ENCODE assay signal across 8 cellular contexts in genomic region chr5:61162010-61162831, GRCh38.
DNase-seq lines count a peak whose midpoint lies in the region; ATAC-seq lines count a peak whose summit lies in the region.

SMIM15 (minus strand) TSS chr5:61162468; CDS start chr5:61160171, 2,297 bp downstream.

- ATAC-seq in GM18868 (IDR thresholded peaks at IDR 0.05; ENCODE audit: unreplicated experiment) (peak; percentile 98), HG03108 (IDR thresholded peaks at IDR 0.05; ENCODE audit: unreplicated experiment) (peak; percentile 96)

- peak within 1 kb of the TSS; percentile 83 for H3K27ac ChIP-seq in ACC112 (ENCODE audit: low read depth, low read length)
- peak within 1 kb of the TSS; percentile 82 for H3K27ac ChIP-seq in caudate nucleus (ENCODE audit: low read depth, low read length)

- peak; percentile 78 for DNase-seq in NCI-H2227 treated with DMSO at 0.1 percent for 48 hours (lab: John Stamatoyannopoulos, UW)
- peak; percentile 61 to 69 (median 66) for DNase-seq in activated CD4-positive, CD25-positive, alpha-beta regulatory T cell (lab: John Stamatoyannopoulos, UW)
- DNase-seq in caudate nucleus (lab: John Stamatoyannopoulos, UW) = peak in 60 of 61 donors; percentile 25 to 86 (median 72)
- peak; percentile 89 for DNase-seq in inferior parietal cortex (ENCODE audit: extremely low spot score)
- peak; percentile 64 to 81 for DNase-seq in stimulated activated CD4-positive, alpha-beta T cell treated with anti-CD3 and anti-CD28 coated beads, Interleukin-12 subunit alpha, Interleukin-12 subunit beta, amount 100 ng/mL, for 24 hours (ENCODE audit: low read depth in 2 of 2)

- peaks cover 61% of the 10 kb centered on the region for H3K79me2 ChIP-seq in ACC112 (ENCODE audit: control insufficient read depth, insufficient read depth, low read length, unreplicated experiment)

- H3K4me3 ChIP-seq in ACC112 (ENCODE audit: low read depth, low read length) = peak within 1 kb of the TSS; percentile 89

- peak within 1 kb of the TSS; percentile 93 for H2AFZ ChIP-seq in ACC112 (ENCODE audit: low read length, unreplicated experiment)

- H3K4me1 ChIP-seq in ACC112 (ENCODE audit: control insufficient read depth, insufficient read depth, low read length, unreplicated experiment) = peaks cover 40% of the 10 kb centered on the region

- H3K36me3 ChIP-seq in ACC112 (ENCODE audit: insufficient read depth, low read length) = peaks cover 17% of the 10 kb centered on the region

- H3K27me3 ChIP-seq in ACC112 (ENCODE audit: insufficient read depth, low read length) = no peaks in the 10 kb centered on the region

Comparison
In these comparisons a context has a peak if more than half of its experiments do, and no peak if none do; other contexts are left out.
1. Peak in every context shown above with its lines: DNase-seq, ATAC-seq, H3K4me3 ChIP-seq and H3K27ac ChIP-seq.